Comparison of ENCODE assay signal across 10 cellular contexts in genomic region chr14:49898485-49898884, GRCh38.
A peak's percentile ranks its signal among the peaks of the same experiment; 100 is the strongest.
DNase-seq lines count a peak whose midpoint lies in the region; ATAC-seq and TF ChIP-seq lines count a peak whose summit lies in the region.
"Had no signal": no experiment of that assay in that cellular context is flagged by ENCODE, and none has a peak within 500 bp of the region (broad histone marks: within the 10 kb centered on the region; RNA-seq: fewer than 3 reads in every experiment).

No MANE protein-coding gene starts in this region.

- H3K27me3 ChIP-seq in SU-DHL-6 (ENCODE audit: low read length): no peaks in the 10 kb centered on the region

- no peak for ATAC-seq in stimulated activated memory B cell treated with anti-CD40 and anti-IgM and Interleukin-4, amounts not matched to agents 10 μg/mL and 1 μg/mL and 100 μg/mL, for 72 hours
- ATAC-seq in GM18867 (IDR thresholded peaks at IDR 0.05; ENCODE audit: unreplicated experiment): no peak

- no peaks in the 10 kb centered on the region for H3K9me2 ChIP-seq in SU-DHL-6 (replicated peaks; ENCODE audit: insufficient read depth, low read length)

- H2AFZ ChIP-seq in SU-DHL-6 (ENCODE audit: low read depth, low read length, severe bottlenecking): no peak overlapping the region

- H3K36me3 ChIP-seq in SU-DHL-6 (ENCODE audit: low read length): peaks cover 45% of the 10 kb centered on the region

- no peak for TF ChIP-seq CTCF in SU-DHL-6 (IDR thresholded peaks at IDR 0.05; ENCODE audit: insufficient read depth, low read length, poor library complexity, severe bottlenecking)

- 0 out of 2 replicates have a peak overlapping the region, but pooled peaks have one; percentile 4 for H3K9ac ChIP-seq in SU-DHL-6 (ENCODE audit: low read length)

- DNase-seq in T-helper 2 cell treated with Interferon-gamma antibody and Interleukin-4, amounts not matched to agents 5 μg/mL and 100 μg/mL, for 36 hours (ENCODE audit: low spot score): no peak
- DNase-seq in T-helper 2 cell (no peak), epithelial cell of prostate (ENCODE audit: low read depth, low spot score) (no peak), NCI-H2196 treated with DMSO at 0.1 percent for 48 hours (lab: John Stamatoyannopoulos, UW; ENCODE audit: unreplicated experiment) (no peak), OCI-M1 (lab: John Stamatoyannopoulos, UW) (no peak)
- DNase-seq: activated effector memory CD4-positive, alpha-beta T cell treated with Interleukin-2 at 50 U/mL for 16 hours; NCI-H2171 treated with DMSO at 0.1 percent for 48 hours had no signal

- H3K36me3 Mint-ChIP-seq in T-helper 2 cell treated with Interferon-gamma antibody and Interleukin-4, amounts not matched to agents 5 μg/mL and 100 μg/mL, for 36 hours (ENCODE audit: low read depth): peaks cover 56% of the 10 kb centered on the region
- peaks cover 58% of the 10 kb centered on the region for H3K36me3 Mint-ChIP-seq in stimulated activated memory B cell treated with anti-CD40 and anti-IgM and Interleukin-4, amounts not matched to agents 10 μg/mL and 1 μg/mL and 100 μg/mL, for 72 hours

- H3K27ac ChIP-seq in SU-DHL-6 (ENCODE audit: low read depth, low read length): peak overlapping the region; percentile 75
- H3K27ac ChIP-seq in epithelial cell of prostate: peak overlapping the region; percentile 98

- peak overlapping the region; percentile 42 for H3K27ac Mint-ChIP-seq in T-helper 2 cell treated with Interferon-gamma antibody and Interleukin-4, amounts not matched to agents 5 μg/mL and 100 μg/mL, for 36 hours
- H3K27ac Mint-ChIP-seq in stimulated activated memory B cell treated with anti-CD40 and anti-IgM and Interleukin-4, amounts not matched to agents 10 μg/mL and 1 μg/mL and 100 μg/mL, for 72 hours: peak overlapping the region; percentile 97

- H3K4me2 ChIP-seq in SU-DHL-6 (ENCODE audit: low read depth, low read length, poor library complexity, severe bottlenecking): peak overlapping the region; percentile 99

- no peaks in the 10 kb centered on the region for H3K9me3 Mint-ChIP-seq in T-helper 2 cell treated with Interferon-gamma antibody and Interleukin-4, amounts not matched to agents 5 μg/mL and 100 μg/mL, for 36 hours
- H3K9me3 Mint-ChIP-seq in stimulated activated memory B cell treated with anti-CD40 and anti-IgM and Interleukin-4, amounts not matched to agents 10 μg/mL and 1 μg/mL and 100 μg/mL, for 72 hours: peaks cover 2% of the 10 kb centered on the region

- peak overlapping the region; percentile 95 for H3K4me3 ChIP-seq in SU-DHL-6 (ENCODE audit: insufficient read depth, low read length, poor library complexity, severe bottlenecking)

- no peaks in the 10 kb centered on the region for H3K9me3 ChIP-seq in SU-DHL-6 (ENCODE audit: insufficient read depth, low read length)

- no peaks in the 10 kb centered on the region for H3K27me3 Mint-ChIP-seq in T-helper 2 cell treated with Interferon-gamma antibody and Interleukin-4, amounts not matched to agents 5 μg/mL and 100 μg/mL, for 36 hours (ENCODE audit: low read depth)
- no peaks in the 10 kb centered on the region for H3K27me3 Mint-ChIP-seq in stimulated activated memory B cell treated with anti-CD40 and anti-IgM and Interleukin-4, amounts not matched to agents 10 μg/mL and 1 μg/mL and 100 μg/mL, for 72 hours

- H3K4me1 Mint-ChIP-seq in T-helper 2 cell treated with Interferon-gamma antibody and Interleukin-4, amounts not matched to agents 5 μg/mL and 100 μg/mL, for 36 hours (ENCODE audit: low read depth): peaks cover 32% of the 10 kb centered on the region
- peaks cover 60% of the 10 kb centered on the region for H3K4me1 Mint-ChIP-seq in stimulated activated memory B cell treated with anti-CD40 and anti-IgM and Interleukin-4, amounts not matched to agents 10 μg/mL and 1 μg/mL and 100 μg/mL, for 72 hours

- peaks cover 24% of the 10 kb centered on the region for H4K20me1 ChIP-seq in SU-DHL-6 (ENCODE audit: low read depth, low read length)

- peak overlapping the region; percentile 74 for H3K4me3 Mint-ChIP-seq in T-helper 2 cell treated with Interferon-gamma antibody and Interleukin-4, amounts not matched to agents 5 μg/mL and 100 μg/mL, for 36 hours
- H3K4me3 Mint-ChIP-seq in stimulated activated memory B cell treated with anti-CD40 and anti-IgM and Interleukin-4, amounts not matched to agents 10 μg/mL and 1 μg/mL and 100 μg/mL, for 72 hours: peak overlapping the region; percentile 81

- peaks cover 60% of the 10 kb centered on the region for H3K79me2 ChIP-seq in SU-DHL-6 (ENCODE audit: insufficient read depth, low read length)

- H3F3A ChIP-seq in SU-DHL-6 (ENCODE audit: insufficient read depth): peaks cover 64% of the 10 kb centered on the region
